Comparison of ENCODE assay signal across 1 cellular context in genomic region chr11:3840289-3840869, GRCh38.
TF ChIP-seq lines count a peak whose summit lies in the region.

No MANE protein-coding gene starts in this region.

TF ChIP-seq in WTC11, 78 proteins besides CTCF, POLR2A, EP300 and RAD21 (continued from another document):
- TF ChIP-seq, protein P1, sequence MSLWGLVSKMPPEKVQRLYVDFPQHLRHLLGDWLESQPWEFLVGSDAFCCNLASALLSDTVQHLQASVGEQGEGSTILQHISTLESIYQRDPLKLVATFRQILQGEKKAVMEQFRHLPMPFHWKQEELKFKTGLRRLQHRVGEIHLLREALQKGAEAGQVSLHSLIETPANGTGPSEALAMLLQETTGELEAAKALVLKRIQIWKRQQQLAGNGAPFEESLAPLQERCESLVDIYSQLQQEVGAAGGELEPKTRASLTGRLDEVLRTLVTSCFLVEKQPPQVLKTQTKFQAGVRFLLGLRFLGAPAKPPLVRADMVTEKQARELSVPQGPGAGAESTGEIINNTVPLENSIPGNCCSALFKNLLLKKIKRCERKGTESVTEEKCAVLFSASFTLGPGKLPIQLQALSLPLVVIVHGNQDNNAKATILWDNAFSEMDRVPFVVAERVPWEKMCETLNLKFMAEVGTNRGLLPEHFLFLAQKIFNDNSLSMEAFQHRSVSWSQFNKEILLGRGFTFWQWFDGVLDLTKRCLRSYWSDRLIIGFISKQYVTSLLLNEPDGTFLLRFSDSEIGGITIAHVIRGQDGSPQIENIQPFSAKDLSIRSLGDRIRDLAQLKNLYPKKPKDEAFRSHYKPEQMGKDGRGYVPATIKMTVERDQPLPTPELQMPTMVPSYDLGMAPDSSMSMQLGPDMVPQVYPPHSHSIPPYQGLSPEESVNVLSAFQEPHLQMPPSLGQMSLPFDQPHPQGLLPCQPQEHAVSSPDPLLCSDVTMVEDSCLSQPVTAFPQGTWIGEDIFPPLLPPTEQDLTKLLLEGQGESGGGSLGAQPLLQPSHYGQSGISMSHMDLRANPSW (CRISPR knock-in tag; conservative IDR thresholded peaks at IDR 0.05; ENCODE audit: low read depth): no peak
TF ChIP-seq in WTC11: peak in this region for 2.
